In the genomic region with DNA sequence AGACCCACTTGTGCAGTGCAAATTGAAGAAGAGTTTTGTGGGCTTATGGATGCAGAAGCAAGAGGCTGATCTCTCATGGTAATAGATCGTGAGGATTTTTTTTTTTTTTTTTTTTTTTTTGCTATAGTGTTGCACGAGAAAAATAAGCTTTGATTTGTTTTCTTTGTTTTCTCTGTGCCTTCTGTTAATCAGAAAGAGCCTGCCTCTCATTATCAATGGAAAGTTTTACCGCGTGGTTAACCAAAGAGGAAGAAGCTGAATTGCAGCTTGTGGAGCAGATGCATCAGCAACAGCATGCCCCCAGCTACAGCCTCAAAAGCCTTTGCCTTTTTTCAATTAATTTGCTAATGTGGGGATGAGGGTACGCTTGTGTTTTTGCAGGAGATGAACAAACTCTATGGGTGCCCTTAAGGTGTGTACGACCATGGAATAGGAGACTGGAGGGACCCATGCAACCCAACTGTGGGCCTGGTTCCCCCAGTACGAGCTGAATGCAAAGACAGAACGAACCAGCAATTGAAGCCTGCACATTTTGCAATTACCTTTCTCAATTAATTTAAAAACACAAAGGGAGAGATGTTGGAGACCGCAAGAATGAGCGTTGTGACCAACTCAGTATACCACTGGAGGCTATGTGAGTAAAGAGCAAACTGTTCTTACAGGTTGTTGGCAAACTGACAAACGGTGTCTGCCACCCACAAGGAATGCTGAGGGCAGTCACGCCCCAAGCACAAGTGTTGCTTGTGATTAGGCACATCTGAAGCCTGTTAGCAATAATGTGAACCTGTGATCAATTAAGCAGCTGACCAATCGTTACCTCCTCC, we compare ENCODE assay signal across 9 cellular contexts. TPM values are rescaled to one million over a fixed set of nuclear protein-coding genes. Genes with fewer than 3 reads are reported as not detected.
DNase-seq lines count a peak whose midpoint lies in the region; ATAC-seq lines count a peak whose summit lies in the region.
"Had no signal": no experiment of that assay in that cellular context is flagged by ENCODE, and none has a peak within 500 bp of the region (broad histone marks: within the 10 kb centered on the region; RNA-seq: fewer than 3 reads in every experiment).

No MANE protein-coding gene starts in this region.

- ATAC-seq in GM18868 (IDR thresholded peaks at IDR 0.05; ENCODE audit: unreplicated experiment) (peak; percentile 43), HG02840 (IDR thresholded peaks at IDR 0.05; ENCODE audit: low FRiP score, unreplicated experiment) (peak; percentile 76), left cardiac atrium (no peak)
- ATAC-seq: heart left ventricle had no signal

- in situ Hi-C loops in SK-MEL-5 (cut with HindIII; ENCODE audit: low pct_unique_long_range_greater_than_20kb, low sequenced_read_pairs), result no loop called here

- peak; percentile 30 for DNase-seq in SK-MEL-5 (ENCODE audit: low read depth, low spot score)
- peak; percentile 79 for DNase-seq in myocyte (ENCODE audit: low read depth)
- DNase-seq in stimulated activated CD4-positive, alpha-beta T cell treated with anti-CD3 and anti-CD28 coated beads, Interleukin-12 subunit alpha, Interleukin-12 subunit beta, amount 100 ng/mL, for 4 hours, result no peak
- DNase-seq in NCI-H524 (lab: John Stamatoyannopoulos, UW), result no peak
- no peak for DNase-seq in left cardiac atrium
- DNase-seq: heart left ventricle, NCI-H1694 treated with DMSO at 0.1 percent for 48 hours had no signal

- intact Hi-C loops in left cardiac atrium (cut with DNase I), result no loop called here

RNA-seq across cellular contexts. Expression of gene SPRY2, which starts 58.6 kb away (rescaled TPM):
- total RNA-seq in SK-MEL-5 (2014; rRNA removed; shearing (Covaris generic)), result 90.2 and 91.0 TPM in 2 replicates
- 220 and 279 TPM in 2 replicates for polyA plus RNA-seq in SK-MEL-5 (2015; cell fraction: cytosol; rRNA removed)
- 240 and 249 TPM in 2 replicates for polyA plus RNA-seq in SK-MEL-5 (2015; cell fraction: nucleus; rRNA removed)
- total RNA-seq in myocyte (27.2 and 49.8 TPM in 2 replicates), left cardiac atrium (10 to 100 TPM; 41.4 to 42.7 TPM)
- polyA plus RNA-seq in myocyte (2012), result 38.6 TPM

Comparison
In these comparisons a context has a peak if more than half of its experiments do, and no peak if none do; other contexts are left out.
1. ATAC-seq: peak in GM18868 (single experiment) and HG02840 (single experiment); none in left cardiac atrium (0 of 2).
2. DNase-seq: peak in SK-MEL-5 (single experiment) and myocyte (single experiment); none in stimulated activated CD4-positive, alpha-beta T cell treated with anti-CD3 and anti-CD28 coated beads, Interleukin-12 subunit alpha, Interleukin-12 subunit beta, amount 100 ng/mL, for 4 hours (single experiment), NCI-H524 (0 of 2) and left cardiac atrium (single experiment).